Comparison of ENCODE assay signal across 27 cellular contexts in genomic region chr1:201251411-201251810, GRCh38. TPM values are rescaled to one million over a fixed set of nuclear protein-coding genes. Genes with fewer than 3 reads are reported as not detected.
"Had no signal": no experiment of that assay in that cellular context is flagged by ENCODE, and none has a peak within 500 bp of the region (broad histone marks: within the 10 kb centered on the region; RNA-seq: fewer than 3 reads in every experiment).

No MANE protein-coding gene starts in this region.

- H3K36me3 Mint-ChIP-seq: memory B cell; naive thymus-derived CD4-positive, alpha-beta T cell; stimulated activated naive B cell treated with anti-CD40 and anti-IgM and Interleukin-4, amounts not matched to agents 10 μg/mL and 1 μg/mL and 100 μg/mL, for 72 hours had no signal

- H3K9ac ChIP-seq: parathyroid adenoma had no signal

- H3K4me1 ChIP-seq: left ventricle myocardium inferior, parathyroid adenoma, right atrium auricular region, right lobe of liver, testis, thyroid gland, transverse colon, upper lobe of left lung had no signal

- H3K27ac Mint-ChIP-seq: memory B cell; nephron; progenitor cell of endocrine pancreas; stimulated activated naive B cell treated with anti-CD40 and anti-IgM and Interleukin-4, amounts not matched to agents 10 μg/mL and 1 μg/mL and 100 μg/mL, for 72 hours had no signal

- H3K36me3 ChIP-seq: left ventricle myocardium inferior, neutrophil, right atrium auricular region, right lobe of liver, stomach, thyroid gland, transverse colon, upper lobe of left lung had no signal

- H3K79me2 ChIP-seq: hepatocyte, parathyroid adenoma had no signal

- H3K27ac ChIP-seq: hepatocyte, left ventricle myocardium inferior, neutrophil, parathyroid adenoma, right atrium auricular region, right lobe of liver, stomach, testis, thyroid gland, transverse colon, upper lobe of left lung had no signal

- H3K9me3 Mint-ChIP-seq: memory B cell; naive thymus-derived CD4-positive, alpha-beta T cell; nephron; neural crest cell; stimulated activated naive B cell treated with anti-CD40 and anti-IgM and Interleukin-4, amounts not matched to agents 10 μg/mL and 1 μg/mL and 100 μg/mL, for 72 hours had no signal

- H3K4me3 Mint-ChIP-seq: memory B cell; naive thymus-derived CD4-positive, alpha-beta T cell; nephron; neural crest cell; stimulated activated naive B cell treated with anti-CD40 and anti-IgM and Interleukin-4, amounts not matched to agents 10 μg/mL and 1 μg/mL and 100 μg/mL, for 72 hours had no signal

- H2AFZ ChIP-seq: hepatocyte, parathyroid adenoma had no signal

- H3K9me3 ChIP-seq: left ventricle myocardium inferior, mucosa of descending colon, neutrophil, right atrium auricular region, right lobe of liver, stomach, testis, thyroid gland, transverse colon, upper lobe of left lung had no signal

- H3K4me3 ChIP-seq: hepatocyte, left ventricle myocardium inferior, lung, mucosa of descending colon, right atrium auricular region, right lobe of liver, smooth muscle cell, stomach, testis, thyroid gland, transverse colon, upper lobe of left lung had no signal

- DNase-seq: left ventricle myocardium inferior; midbrain; mucosa of descending colon; naive thymus-derived CD4-positive, alpha-beta T cell; occipital lobe; stimulated activated CD4-positive, alpha-beta T cell treated with anti-CD3 and anti-CD28 coated beads, Interleukin-15, amount 100 ng/mL, for 24 hours; stimulated activated CD4-positive, alpha-beta T cell treated with anti-CD3 and anti-CD28 coated beads, Interleukin-2, amount 100 ng/mL, for 24 hours; stimulated activated CD4-positive, alpha-beta T cell treated with anti-CD3 and anti-CD28 coated beads, Interleukin-4, amount 100 ng/mL, for 1 hour; stimulated activated naive B cell treated with anti-CD40 and anti-IgM and Interleukin-4, amounts not matched to agents 10 μg/mL and 1 μg/mL and 100 μg/mL, for 72 hours; stimulated activated naive CD8-positive, alpha-beta T cell treated with anti-CD3 and anti-CD28 coated beads, Interleukin-15, Interleukin-2, amounts not matched to agents 100 U/mL and 50 U/mL, for 24 hours; testis; transverse colon; upper lobe of left lung had no signal

- H3K27me3 ChIP-seq: hepatocyte, neutrophil, right atrium auricular region, right lobe of liver, testis, thyroid gland, upper lobe of left lung had no signal

- H3K4me1 Mint-ChIP-seq: memory B cell; neural crest cell; stimulated activated naive B cell treated with anti-CD40 and anti-IgM and Interleukin-4, amounts not matched to agents 10 μg/mL and 1 μg/mL and 100 μg/mL, for 72 hours had no signal

- H3K4me2 ChIP-seq: hepatocyte, smooth muscle cell had no signal

RNA-seq across cellular contexts. Expression of gene PKP1, which starts 31.9 kb away (rescaled TPM):
- total RNA-seq: naive thymus-derived CD4-positive, alpha-beta T cell; neural crest cell; osteocyte; progenitor cell of endocrine pancreas; right lobe of liver had no signal
